32 cellular contexts compared by ENCODE assay signal in the genomic region with DNA sequence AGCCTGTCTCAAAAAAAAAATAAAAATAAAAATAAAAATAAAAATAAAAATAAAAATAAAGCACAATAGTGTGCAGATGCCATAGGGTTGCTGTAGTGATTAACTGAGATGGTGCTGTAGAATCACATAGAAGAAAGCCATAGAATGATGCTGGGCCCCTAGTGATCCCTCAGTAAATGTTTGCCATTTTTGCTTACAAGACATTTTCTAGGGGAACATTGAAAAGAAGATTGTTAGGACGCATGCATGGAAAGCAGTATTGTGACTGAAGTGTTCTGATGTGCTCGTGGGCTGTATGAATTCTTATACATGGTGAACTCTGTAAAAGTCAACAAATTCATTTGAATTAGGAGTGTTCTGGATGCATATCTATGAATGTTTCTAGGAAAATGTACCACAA. TPM values are rescaled to one million over a fixed set of nuclear protein-coding genes. Genes with fewer than 3 reads are reported as not detected.
"Had no signal": no experiment of that assay in that cellular context is flagged by ENCODE, and none has a peak within 500 bp of the region (broad histone marks: within the 10 kb centered on the region; RNA-seq: fewer than 3 reads in every experiment).

No MANE protein-coding gene starts in this region.

- H3K9me3 ChIP-seq: ovary, psoas muscle, spleen, suprapubic skin, testis, tibial artery, transverse colon, upper lobe of right lung, uterus had no signal

- H3K4me1 ChIP-seq: neural progenitor cell, parathyroid adenoma, psoas muscle, spleen, suprapubic skin, testis, transverse colon, upper lobe of right lung, uterus had no signal

- H3K9me3 Mint-ChIP-seq: natural killer cell; nephron; neural progenitor cell; stimulated activated memory B cell treated with anti-CD40 and anti-IgM and Interleukin-4, amounts not matched to agents 10 μg/mL and 1 μg/mL and 100 μg/mL, for 72 hours; stimulated activated naive CD8-positive, alpha-beta T cell treated with anti-CD3 and anti-CD28 coated beads, Interleukin-15, amount 100 ng/mL, for 72 hours; type B pancreatic cell had no signal

- H3K4me3 Mint-ChIP-seq: natural killer cell; nephron; neural progenitor cell; stimulated activated memory B cell treated with anti-CD40 and anti-IgM and Interleukin-4, amounts not matched to agents 10 μg/mL and 1 μg/mL and 100 μg/mL, for 72 hours; stimulated activated naive CD8-positive, alpha-beta T cell treated with anti-CD3 and anti-CD28 coated beads, Interleukin-15, amount 100 ng/mL, for 72 hours; type B pancreatic cell had no signal

- H3K27me3 ChIP-seq: neural progenitor cell, ovary, spleen, suprapubic skin, testis, tibial artery, transverse colon, upper lobe of right lung, uterus had no signal

- H3K27me3 Mint-ChIP-seq: progenitor cell of endocrine pancreas; stimulated activated memory B cell treated with anti-CD40 and anti-IgM and Interleukin-4, amounts not matched to agents 10 μg/mL and 1 μg/mL and 100 μg/mL, for 72 hours; stimulated activated naive CD8-positive, alpha-beta T cell treated with anti-CD3 and anti-CD28 coated beads, Interleukin-15, amount 100 ng/mL, for 72 hours; type B pancreatic cell had no signal

- H3K79me2 ChIP-seq: parathyroid adenoma had no signal

- ATAC-seq: natural killer cell; psoas muscle; right cardiac atrium; sciatic nerve; stimulated activated memory B cell treated with anti-CD40 and anti-IgM and Interleukin-4, amounts not matched to agents 10 μg/mL and 1 μg/mL and 100 μg/mL, for 72 hours; stimulated activated naive CD8-positive, alpha-beta T cell treated with anti-CD3 and anti-CD28 coated beads, Interleukin-15, amount 100 ng/mL, for 72 hours; stimulated activated naive CD8-positive, alpha-beta T cell treated with anti-CD3 and anti-CD28 coated beads, Interleukin-15, Interleukin-2, amounts not matched to agents 100 U/mL and 50 U/mL, for 24 hours; upper lobe of right lung had no signal

- H3K4me3 ChIP-seq: neural progenitor cell, ovary, psoas muscle, skin epidermis, smooth muscle cell, spleen, suprapubic skin, testis, tibial artery, transverse colon, upper lobe of right lung, uterus had no signal

- H3K9ac ChIP-seq: neural progenitor cell, parathyroid adenoma had no signal

- H3K27ac Mint-ChIP-seq: natural killer cell; nephron; neural progenitor cell; stimulated activated memory B cell treated with anti-CD40 and anti-IgM and Interleukin-4, amounts not matched to agents 10 μg/mL and 1 μg/mL and 100 μg/mL, for 72 hours; stimulated activated naive CD8-positive, alpha-beta T cell treated with anti-CD3 and anti-CD28 coated beads, Interleukin-15, amount 100 ng/mL, for 72 hours; type B pancreatic cell had no signal

- H3K36me3 Mint-ChIP-seq: natural killer cell; neural progenitor cell; stimulated activated memory B cell treated with anti-CD40 and anti-IgM and Interleukin-4, amounts not matched to agents 10 μg/mL and 1 μg/mL and 100 μg/mL, for 72 hours; type B pancreatic cell had no signal

- DNase-seq: natural killer cell; occipital lobe; ovary; posterior cingulate gyrus; psoas muscle; right cardiac atrium; spleen; stimulated activated CD4-positive, alpha-beta T cell treated with anti-CD3 and anti-CD28 coated beads, Interleukin-12 subunit alpha, Interleukin-12 subunit beta, amount 100 ng/mL, for 4 hours; stimulated activated CD4-positive, alpha-beta T cell treated with anti-CD3 and anti-CD28 coated beads, Interleukin-1b, Interleukin-23, amount 100 ng/mL, for 48 hours; stimulated activated CD4-positive, alpha-beta T cell treated with anti-CD3 and anti-CD28 coated beads, Interleukin-4, amount 100 ng/mL, for 1 hour; stimulated activated CD4-positive, alpha-beta T cell treated with anti-CD3 and anti-CD28 coated beads, Interleukin-4, amount 100 ng/mL, for 4 hours; stimulated activated CD8-positive, alpha-beta memory T cell treated with anti-CD3 and anti-CD28 coated beads, Interleukin-4, amount 100 ng/mL, for 48 hours; stimulated activated naive CD4-positive, alpha-beta T cell; stimulated activated naive CD8-positive, alpha-beta T cell treated with anti-CD3 and anti-CD28 coated beads, Interleukin-15, amount 100 ng/mL, for 72 hours; stimulated activated naive CD8-positive, alpha-beta T cell treated with anti-CD3 and anti-CD28 coated beads, Interleukin-15, Interleukin-2, amounts not matched to agents 100 U/mL and 50 U/mL, for 24 hours; substantia nigra; testis; tibial artery; transverse colon; upper lobe of right lung; uterus had no signal

- H3K4me2 ChIP-seq: neural progenitor cell, smooth muscle cell had no signal

- H2AFZ ChIP-seq: neural progenitor cell, parathyroid adenoma had no signal

- H3K27ac ChIP-seq: neural progenitor cell, ovary, parathyroid adenoma, psoas muscle, skin epidermis, spleen, suprapubic skin, testis, tibial artery, transverse colon, upper lobe of right lung, uterus had no signal

- H3K36me3 ChIP-seq: neural progenitor cell, ovary, spleen, suprapubic skin, tibial artery, transverse colon, upper lobe of right lung, uterus had no signal

- H3K4me1 Mint-ChIP-seq: natural killer cell; nephron; stimulated activated memory B cell treated with anti-CD40 and anti-IgM and Interleukin-4, amounts not matched to agents 10 μg/mL and 1 μg/mL and 100 μg/mL, for 72 hours; stimulated activated naive CD8-positive, alpha-beta T cell treated with anti-CD3 and anti-CD28 coated beads, Interleukin-15, amount 100 ng/mL, for 72 hours had no signal

RNA-seq across cellular contexts. Expression of gene SAMD3, which starts 22.0 kb away (rescaled TPM):
- total RNA-seq: renal cortical epithelial cell had no signal
